9 cellular contexts compared by ENCODE assay signal in genomic region chr4:184384056-184384809, GRCh38.
DNase-seq lines count a peak whose midpoint lies in the region; ATAC-seq and TF ChIP-seq lines count a peak whose summit lies in the region.
"Had no signal": no experiment of that assay in that cellular context is flagged by ENCODE, and none has a peak within 500 bp of the region (broad histone marks: within the 10 kb centered on the region; RNA-seq: fewer than 3 reads in every experiment).

No MANE protein-coding gene starts in this region.

- ATAC-seq in GM19438 (IDR thresholded peaks at IDR 0.05; ENCODE audit: low read depth, unreplicated experiment) (peak; percentile 82), HG03442 (IDR thresholded peaks at IDR 0.05; ENCODE audit: unreplicated experiment) (peak; percentile 76)

- no peak overlapping the region for H3K27ac ChIP-seq in SU-DHL-6 (ENCODE audit: low read depth, low read length)

- no peak overlapping the region for H3K9ac ChIP-seq in SU-DHL-6 (ENCODE audit: low read length)

- H2AFZ ChIP-seq in SU-DHL-6 (ENCODE audit: low read depth, low read length, severe bottlenecking) = no peak overlapping the region

- no peaks in the 10 kb centered on the region for H3K9me3 ChIP-seq in SU-DHL-6 (ENCODE audit: insufficient read depth, low read length)

- no peaks in the 10 kb centered on the region for H3K79me2 ChIP-seq in SU-DHL-6 (ENCODE audit: insufficient read depth, low read length)

- H4K20me1 ChIP-seq in SU-DHL-6 (ENCODE audit: low read depth, low read length) = no peaks in the 10 kb centered on the region

- H3K9me2 ChIP-seq in SU-DHL-6 (replicated peaks; ENCODE audit: insufficient read depth, low read length) = no peaks in the 10 kb centered on the region

- H3K4me3 ChIP-seq in SU-DHL-6 (ENCODE audit: insufficient read depth, low read length, poor library complexity, severe bottlenecking) (peak overlapping the region; percentile 14), fibroblast of mammary gland (ENCODE audit: control insufficient read depth, low read depth, low read length) (peak overlapping the region; percentile 52)

- DNase-seq in Daoy (ENCODE audit: low read depth) = peak; percentile 18
- DNase-seq in fibroblast of mammary gland (ENCODE audit: low read depth) = peak; percentile 93
- peak; percentile 66 for DNase-seq in pons (ENCODE audit: low spot score)
- no peak for DNase-seq in NCI-H1417 (lab: John Stamatoyannopoulos, UW)
- DNase-seq in NCI-H2081 (lab: John Stamatoyannopoulos, UW) = no peak
- DNase-seq: activated T-cell treated with anti-CD3 and anti-CD28 coated beads, Interleukin-2, amount 50 U/mL, for 4 hours had no signal

- H3K4me2 ChIP-seq in SU-DHL-6 (ENCODE audit: low read depth, low read length, poor library complexity, severe bottlenecking) = peak overlapping the region; percentile 56

- H3F3A ChIP-seq in SU-DHL-6 (ENCODE audit: insufficient read depth) = 0 out of 2 replicates have a peak, but pooled peaks cover 3% of the 10 kb centered on the region

- H3K27me3 ChIP-seq in SU-DHL-6 (ENCODE audit: low read length) = no peaks in the 10 kb centered on the region

- TF ChIP-seq CTCF in SU-DHL-6 (IDR thresholded peaks at IDR 0.05; ENCODE audit: insufficient read depth, low read length, poor library complexity, severe bottlenecking) (no peak), fibroblast of mammary gland (conservative IDR thresholded peaks at IDR 0.05; ENCODE audit: control insufficient read depth, insufficient read depth, low read depth, low read length) (no peak)

- H3K36me3 ChIP-seq in SU-DHL-6 (ENCODE audit: low read length) = no peaks in the 10 kb centered on the region

Comparison
In these comparisons a context has a peak if more than half of its experiments do, and no peak if none do; other contexts are left out.
1. DNase-seq: peak in Daoy (single experiment), fibroblast of mammary gland (single experiment) and pons (single experiment); none in NCI-H1417 (0 of 3) and NCI-H2081 (0 of 2).